ENCODE assay signal across 8 cellular contexts in the genomic region with DNA sequence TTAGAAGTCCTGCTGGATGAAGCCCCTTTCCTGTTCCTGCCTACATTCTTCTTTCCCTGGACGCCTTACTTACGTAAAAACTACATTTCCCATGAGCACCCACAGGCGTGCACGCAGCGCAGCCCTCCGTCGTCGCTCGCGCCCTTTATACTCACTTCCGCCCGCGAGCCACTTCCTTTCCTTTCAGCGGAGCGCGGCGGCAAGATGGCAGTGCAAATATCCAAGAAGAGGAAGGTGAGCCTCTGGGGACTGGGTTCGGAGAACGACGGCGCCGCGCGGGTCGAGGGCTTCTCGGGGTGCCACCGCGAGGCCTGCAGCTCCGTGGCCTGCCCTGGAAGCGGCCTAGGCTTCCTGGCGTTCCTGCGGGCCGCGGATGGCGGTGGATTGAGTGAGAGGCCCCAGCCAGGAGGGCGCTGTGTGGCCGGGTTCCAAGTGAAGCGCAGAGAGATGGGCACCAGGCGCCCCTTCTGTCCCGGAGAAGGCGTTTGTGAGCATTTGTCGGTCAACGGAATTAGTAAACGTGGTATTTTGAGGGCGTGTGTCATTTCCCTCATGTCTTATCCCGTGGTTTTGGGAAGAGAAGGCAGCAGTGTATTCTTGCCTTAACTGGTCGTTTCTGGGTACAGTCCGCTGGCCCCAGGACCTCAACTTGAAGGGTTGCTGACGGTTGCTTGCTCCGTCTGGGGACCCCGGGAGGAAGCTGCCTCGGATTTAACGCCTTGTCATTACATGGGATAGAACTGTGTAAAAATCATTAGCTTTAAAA. TPM values are rescaled to one million over a fixed set of nuclear protein-coding genes. Genes with fewer than 3 reads are reported as not detected.
DNase-seq lines count a peak whose midpoint lies in the region; ATAC-seq and TF ChIP-seq lines count a peak whose summit lies in the region.

Gene RPS3 (plus strand): TSS at position 175 of the 766 bp plus-strand sequence. CDS start 30 bp downstream, at position 205.

- peak within 1 kb of the TSS; percentile 98 for H3K4me3 Mint-ChIP-seq in activated naive CD8-positive, alpha-beta T cell treated with anti-CD3 and anti-CD28 coated beads, Interleukin-2, amount 50 U/mL, for 24 hours

- intact Hi-C loops in heart left ventricle (cut with DNase I) (loop anchor here in 5 of 10 donors (2.0 to 10.0 kb wide), 4 partner anchors 45 to 133 kb away; partner anchors contain the start of gene GDPD5 (in 3 of the 5)), posterior cingulate gyrus (cut with DNase I) (no loop called here)

- peak within 1 kb of the TSS; percentile 100 for H3K27ac Mint-ChIP-seq in activated naive CD8-positive, alpha-beta T cell treated with anti-CD3 and anti-CD28 coated beads, Interleukin-2, amount 50 U/mL, for 24 hours

- WGBS in heart left ventricle, 4 donors = 0% methylated on average over 50 to 53 of the region's 53 CpGs
- 0 to 1% methylated on average over 19 to 53 of the region's 53 CpGs for WGBS in upper lobe of left lung, 2 donors

- H3K4me3 ChIP-seq in heart left ventricle = peak within 1 kb of the TSS; percentile 55 to 96 (median 76)
- peak within 1 kb of the TSS; percentile 71 to 79 (median 72) for H3K4me3 ChIP-seq in upper lobe of left lung

- H3K9me3 Mint-ChIP-seq in activated naive CD8-positive, alpha-beta T cell treated with anti-CD3 and anti-CD28 coated beads, Interleukin-2, amount 50 U/mL, for 24 hours = no peaks in the 10 kb centered on the region

- DNase-seq in NCI-H128 (lab: John Stamatoyannopoulos, UW; ENCODE audit: unreplicated experiment) (peak; percentile 76), SW480 (ENCODE audit: low spot score) (peak; percentile 93), heart left ventricle (peak; percentile 92 to 95 (median 94)), posterior cingulate gyrus (peak; percentile 83 to 99 (median 92)), upper lobe of left lung (peak; percentile 94)
- peak; percentile 88 for DNase-seq in activated naive CD8-positive, alpha-beta T cell treated with anti-CD3 and anti-CD28 coated beads, Interleukin-2, amount 50 U/mL, for 24 hours

- peaks cover 55% of the 10 kb centered on the region for H3K36me3 Mint-ChIP-seq in activated naive CD8-positive, alpha-beta T cell treated with anti-CD3 and anti-CD28 coated beads, Interleukin-2, amount 50 U/mL, for 24 hours (ENCODE audit: low read depth)

- H3K27me3 ChIP-seq in heart left ventricle (no peaks in the 10 kb centered on the region), upper lobe of left lung (no peaks in the 10 kb centered on the region)

- H3K4me1 ChIP-seq in heart left ventricle (peaks cover 0 to 35% (median 26%) of the 10 kb centered on the region in 12 donors), upper lobe of left lung (peaks cover 21 to 50% (median 31%) of the 10 kb centered on the region in 4 donors)

- ATAC-seq in HG02642 (IDR thresholded peaks at IDR 0.05; ENCODE audit: poor library complexity, unreplicated experiment) (peak; percentile 93), heart left ventricle (peak; percentile 91 to 98 (median 97)), upper lobe of left lung (ENCODE audit: low FRiP score in 2 of 2) (peak; percentile 95 to 98)
- ATAC-seq in activated naive CD8-positive, alpha-beta T cell treated with anti-CD3 and anti-CD28 coated beads, Interleukin-2, amount 50 U/mL, for 24 hours = peak; percentile 87

- peak in 1 of 4 donors; percentile 37 for TF ChIP-seq EP300 in upper lobe of left lung (IDR thresholded peaks at IDR 0.05)

- peaks cover 3% of the 10 kb centered on the region for H3K27me3 Mint-ChIP-seq in activated naive CD8-positive, alpha-beta T cell treated with anti-CD3 and anti-CD28 coated beads, Interleukin-2, amount 50 U/mL, for 24 hours

- no peaks in the 10 kb centered on the region for H3K9me3 ChIP-seq in heart left ventricle
- no peaks in the 10 kb centered on the region for H3K9me3 ChIP-seq in upper lobe of left lung

- H3K36me3 ChIP-seq in heart left ventricle (peaks cover 4 to 42% (median 36%) of the 10 kb centered on the region in 9 donors), upper lobe of left lung (peaks cover 22 to 40% (median 32%) of the 10 kb centered on the region in 4 donors)

- H3K27ac ChIP-seq in heart left ventricle (peak within 1 kb of the TSS; percentile 81 to 95 (median 88)), upper lobe of left lung (peak within 1 kb of the TSS; percentile 90 to 97 (median 94))

- H3K4me1 Mint-ChIP-seq in activated naive CD8-positive, alpha-beta T cell treated with anti-CD3 and anti-CD28 coated beads, Interleukin-2, amount 50 U/mL, for 24 hours = peaks cover 44% of the 10 kb centered on the region

- TF ChIP-seq CTCF in GM12872 (IDR thresholded peaks at IDR 0.05; ENCODE audit: insufficient read depth, low read depth, low read length) = peak; percentile 21; the same call in 1 of the 3 replicates
- TF ChIP-seq CTCF in heart left ventricle (IDR thresholded peaks at IDR 0.05) = peak in 3 of 12 donors; percentile 30 to 44 (median 35)
- peak in 4 of 6 experiments; percentile 21 to 46 (median 35) for TF ChIP-seq CTCF in upper lobe of left lung (IDR thresholded peaks at IDR 0.05)

- TF ChIP-seq POLR2A in heart left ventricle (IDR thresholded peaks at IDR 0.05) (peak in 1 of 2 donors; percentile 92), upper lobe of left lung (IDR thresholded peaks at IDR 0.05) (peak; percentile 70 to 94 (median 83))

RNA-seq across cellular contexts. Expression of gene RPS3, which starts in this region (rescaled TPM):
- total RNA-seq in heart left ventricle (1,000 to 10,000 TPM in 4 of 9 donors, 100 to 1,000 TPM in 5; 434 to 1,232 (median 990) TPM), upper lobe of left lung (1,000 to 10,000 TPM in 4 of 6 donors, 100 to 1,000 TPM in 2; 474 to 2,141 (median 1,268) TPM)
- 1,000 to 10,000 TPM in 1 of 2 donors, 100 to 1,000 TPM in 1; 761 to 2,100 TPM for polyA plus RNA-seq in heart left ventricle

Comparison
In these comparisons a context has a peak if more than half of its experiments do, and no peak if none do; other contexts are left out.
1. Peak in every context shown above with its lines: DNase-seq, ATAC-seq, H3K4me3 ChIP-seq and H3K27ac ChIP-seq.